8 cellular contexts compared by ENCODE assay signal in the genomic region with DNA sequence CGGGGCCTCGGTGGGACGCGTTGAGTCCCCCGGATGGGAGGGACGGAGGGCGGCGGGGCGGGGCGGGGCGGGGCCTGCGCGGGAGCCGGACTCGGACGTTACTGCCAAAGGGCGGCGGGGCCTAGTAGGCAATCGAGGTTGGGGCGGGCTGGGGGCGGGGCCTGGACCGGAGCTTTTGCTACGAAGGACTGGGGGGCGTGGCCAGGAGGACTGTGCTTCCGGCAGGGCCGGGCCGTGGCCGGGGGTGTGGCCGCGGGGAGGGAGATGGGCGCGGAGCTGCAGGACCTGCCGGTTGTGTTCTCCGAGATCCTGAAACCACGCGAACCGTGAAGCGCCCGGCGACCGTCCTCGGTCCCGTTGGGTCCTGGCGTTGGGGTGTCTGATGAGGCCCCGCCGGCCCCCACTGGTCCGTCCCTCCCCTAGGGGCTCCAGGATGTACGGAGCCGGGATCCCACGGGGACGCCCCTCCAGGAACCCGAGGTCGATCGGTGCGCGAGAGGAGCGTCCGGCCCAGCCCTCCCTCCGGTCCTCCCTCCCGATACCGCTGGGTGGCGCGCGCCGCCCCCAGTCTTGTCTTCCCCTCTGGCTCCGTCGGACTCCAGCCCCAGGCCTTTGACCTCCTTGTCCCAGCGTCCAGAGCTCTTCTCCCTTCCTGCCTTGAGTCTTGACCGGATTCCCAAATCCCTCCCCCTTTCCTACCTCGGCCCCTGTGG. TPM values are rescaled to one million over a fixed set of nuclear protein-coding genes. Genes with fewer than 3 reads are reported as not detected.
DNase-seq lines count a peak whose midpoint lies in the region; ATAC-seq, FAIRE-seq and TF ChIP-seq lines count a peak whose summit lies in the region.

No MANE protein-coding gene starts in this region.

- peak overlapping the region; percentile 76 for H3K4me2 ChIP-seq in endothelial cell of umbilical vein (ENCODE audit: insufficient read depth, low read length)

- TF ChIP-seq CTCF in endothelial cell of umbilical vein (IDR thresholded peaks at IDR 0.05; ENCODE audit: extremely low read depth in 1 of 2, insufficient read depth in 1 of 2, low read depth in 1 of 2, low read length in 2 of 2), result peak; percentile 79 to 80

- dilution Hi-C loops in endothelial cell of umbilical vein (cut with MboI; ENCODE audit: extremely low pct_ligation_motif_present, low sequenced_read_pairs), result no loop called here

- DNase-seq in DMS 273 (lab: John Stamatoyannopoulos, UW; ENCODE audit: unreplicated experiment) (peak; percentile 96), HUDEP-2 (lab: John Stamatoyannopoulos, UW; ENCODE audit: unreplicated experiment in 76 of 76) (peak in 75 of 76 experiments; percentile 70 to 100 (median 97)), NOMO-1 (lab: John Stamatoyannopoulos, UW; ENCODE audit: unreplicated experiment in 2 of 2) (peak; percentile 95 to 97), endothelial cell of umbilical vein (ENCODE audit: low read depth, low spot score) (peak; percentile 96), midbrain (lab: John Stamatoyannopoulos, UW) (peak; percentile 97)
- DNase-seq in activated CD8-positive, alpha-beta memory T cell treated with anti-CD3 and anti-CD28 coated beads for 48 hours (ENCODE audit: low read depth in 2 of 3, low spot score in 2 of 3), result peak; percentile 93 to 95 (median 95)
- DNase-seq in stimulated activated CD8-positive, alpha-beta memory T cell treated with anti-CD3 and anti-CD28 coated beads, Interleukin-4, amount 100 ng/mL, for 1 hour (ENCODE audit: low read depth in 2 of 2, low spot score in 1 of 2), result peak; percentile 90 to 91

- H3K27me3 ChIP-seq in endothelial cell of umbilical vein (ENCODE audit: control insufficient read depth in 2 of 2, insufficient read depth in 2 of 2, low read length in 2 of 2), result no peaks in the 10 kb centered on the region

- POLR2A ChIA-PET in endothelial cell of umbilical vein (lab: Charles Lee), result no interaction called here

- peaks cover 4% of the 10 kb centered on the region for H3K4me1 ChIP-seq in endothelial cell of umbilical vein (ENCODE audit: control insufficient read depth, extremely low read depth, insufficient read depth, low read length)

- no peak for FAIRE-seq in endothelial cell of umbilical vein (lab: Jason Lieb, UNC)

- peak; percentile 75 for TF ChIP-seq POLR2A in endothelial cell of umbilical vein (IDR thresholded peaks at IDR 0.05; ENCODE audit: low read depth, low read length)

- intact Hi-C loops in endothelial cell of umbilical vein (cut with micrococcal nuclease), result loop anchor here (1.0 to 2.0 kb wide), 3 partner anchors 29 to 174 kb away; no protein-coding TSS in a partner anchor

- ATAC-seq in GM21390 (IDR thresholded peaks at IDR 0.05; ENCODE audit: unreplicated experiment), result peak; percentile 61

- no peaks in the 10 kb centered on the region for H4K20me1 ChIP-seq in endothelial cell of umbilical vein (replicated peaks; ENCODE audit: control insufficient read depth, extremely low read depth, insufficient read depth, low read length)

- no peaks in the 10 kb centered on the region for H3K9me1 ChIP-seq in endothelial cell of umbilical vein (replicated peaks; ENCODE audit: control insufficient read depth, extremely low read depth, insufficient read depth, low read length)

- no peaks in the 10 kb centered on the region for H3K36me3 ChIP-seq in endothelial cell of umbilical vein (ENCODE audit: control insufficient read depth in 2 of 2, extremely low read depth in 1 of 2, insufficient read depth in 2 of 2, low read length in 2 of 2)

- peak overlapping the region; percentile 39 to 60 (median 55) for H3K4me3 ChIP-seq in endothelial cell of umbilical vein (replicated peaks in 1 of 3; ENCODE audit: insufficient read depth in 1 of 3, low read depth in 1 of 3, low read length in 3 of 3)

- H3K27ac ChIP-seq in endothelial cell of umbilical vein (ENCODE audit: insufficient read depth, low read depth, low read length), result peak overlapping the region; percentile 58

- BruUV-seq in endothelial cell of umbilical vein (replicated peaks; lab: Mats Ljungman, UMichigan), result TSS peak; percentile 16

- CTCF ChIA-PET in endothelial cell of umbilical vein (lab: Charles Lee), result interaction anchor here (0.9 to 6.6 kb wide), 22 partner anchors 8 to 325 kb away, joined by 3 to 98 read pairs (median 6); a partner anchor contains a TSS

- no peaks in the 10 kb centered on the region for H3K79me2 ChIP-seq in endothelial cell of umbilical vein (ENCODE audit: control insufficient read depth, insufficient read depth, low read length)

- H3K9ac ChIP-seq in endothelial cell of umbilical vein (replicated peaks; ENCODE audit: extremely low read depth, insufficient read depth, low read length), result peak overlapping the region; percentile 68

- H3K9me3 ChIP-seq in endothelial cell of umbilical vein (replicated peaks; ENCODE audit: control insufficient read depth, insufficient read depth, low read length), result no peaks in the 10 kb centered on the region

- peak overlapping the region; percentile 98 for H2AFZ ChIP-seq in endothelial cell of umbilical vein (ENCODE audit: low read depth, low read length)

TF ChIP-seq in endothelial cell of umbilical vein, 7 proteins besides CTCF, POLR2A, EP300 and RAD21:
- TF ChIP-seq GATA2 (IDR thresholded peaks at IDR 0.05; ENCODE audit: insufficient read depth, insufficient read length, low read depth, low read length), result no peak
- peak; percentile 79 for TF ChIP-seq POLR2AphosphoS5 (IDR thresholded peaks at IDR 0.05; ENCODE audit: insufficient read depth, low read depth, low read length)

RNA-seq across cellular contexts. Expression of a gene that starts 0.6 kb away (rescaled TPM):
- 20.4 and 21.0 TPM in 2 replicates for total RNA-seq in endothelial cell of umbilical vein
- polyA plus RNA-seq in endothelial cell of umbilical vein, result 14.1 and 16.3 TPM in 2 replicates
- 6.5 and 8.1 TPM in 2 replicates for polyA plus RNA-seq in endothelial cell of umbilical vein (2011; cell fraction: cytosol; rRNA removed)
- 7.4 and 8.0 TPM in 2 replicates for polyA plus RNA-seq in endothelial cell of umbilical vein (2011; cell fraction: nucleus; rRNA removed)
- polyA plus RNA-seq in endothelial cell of umbilical vein (2012), result 9.9 and 10.3 TPM in 2 replicates
- 1.7 and 3.6 TPM in 2 replicates for polyA minus RNA-seq in endothelial cell of umbilical vein
- 16.2 TPM for polyA minus RNA-seq in endothelial cell of umbilical vein (2011; cell fraction: cytosol; rRNA and poly(A)+ RNA removed)
- polyA minus RNA-seq in endothelial cell of umbilical vein (2011; cell fraction: nucleus; rRNA and poly(A)+ RNA removed), result 1.2 and 3.1 TPM in 2 replicates

RNA-seq across cellular contexts. Expression of a gene that starts 9.2 kb away (rescaled TPM):
- total RNA-seq in endothelial cell of umbilical vein, result not detected in 2 replicates
- polyA plus RNA-seq in endothelial cell of umbilical vein, result not detected in 2 replicates
- not detected in 2 replicates for polyA plus RNA-seq in endothelial cell of umbilical vein (2011; cell fraction: cytosol; rRNA removed)
- polyA plus RNA-seq in endothelial cell of umbilical vein (2011; cell fraction: nucleus; rRNA removed), result not detected in 2 replicates
- polyA plus RNA-seq in endothelial cell of umbilical vein (2012), result not detected in 2 replicates
- not detected in 2 replicates for polyA minus RNA-seq in endothelial cell of umbilical vein
- polyA minus RNA-seq in endothelial cell of umbilical vein (2011; cell fraction: cytosol; rRNA and poly(A)+ RNA removed), result not detected
- not detected in 2 replicates for polyA minus RNA-seq in endothelial cell of umbilical vein (2011; cell fraction: nucleus; rRNA and poly(A)+ RNA removed)

RNA-seq across cellular contexts. Expression of a gene that starts 20.1 kb away (rescaled TPM):
- not detected in 2 replicates for total RNA-seq in endothelial cell of umbilical vein
- polyA plus RNA-seq in endothelial cell of umbilical vein, result not detected in 2 replicates
- polyA plus RNA-seq in endothelial cell of umbilical vein (2011; cell fraction: cytosol; rRNA removed), result not detected in 2 replicates
- polyA plus RNA-seq in endothelial cell of umbilical vein (2011; cell fraction: nucleus; rRNA removed), result not detected in 2 replicates
- not detected in 2 replicates for polyA plus RNA-seq in endothelial cell of umbilical vein (2012)
- polyA minus RNA-seq in endothelial cell of umbilical vein, result not detected in 2 replicates
- polyA minus RNA-seq in endothelial cell of umbilical vein (2011; cell fraction: cytosol; rRNA and poly(A)+ RNA removed), result not detected
- not detected in 2 replicates for polyA minus RNA-seq in endothelial cell of umbilical vein (2011; cell fraction: nucleus; rRNA and poly(A)+ RNA removed)

RNA-seq across cellular contexts. Expression of a gene that starts 23.6 kb away (rescaled TPM):
- total RNA-seq in endothelial cell of umbilical vein, result 179 and 191 TPM in 2 replicates
- polyA plus RNA-seq in endothelial cell of umbilical vein, result 203 and 204 TPM in 2 replicates
- 105 and 135 TPM in 2 replicates for polyA plus RNA-seq in endothelial cell of umbilical vein (2011; cell fraction: cytosol; rRNA removed)
- polyA plus RNA-seq in endothelial cell of umbilical vein (2011; cell fraction: nucleus; rRNA removed), result 410 and 434 TPM in 2 replicates
- polyA plus RNA-seq in endothelial cell of umbilical vein (2012), result 141 and 210 TPM in 2 replicates
- 89.3 and 124 TPM in 2 replicates for polyA minus RNA-seq in endothelial cell of umbilical vein
- polyA minus RNA-seq in endothelial cell of umbilical vein (2011; cell fraction: cytosol; rRNA and poly(A)+ RNA removed), result 162 TPM
- 90.9 and 99.0 TPM in 2 replicates for polyA minus RNA-seq in endothelial cell of umbilical vein (2011; cell fraction: nucleus; rRNA and poly(A)+ RNA removed)

RNA-seq across cellular contexts. Expression of a gene that starts 44.0 kb away (rescaled TPM):
- total RNA-seq in endothelial cell of umbilical vein, result not detected in 2 replicates
- not detected in 2 replicates for polyA plus RNA-seq in endothelial cell of umbilical vein
- polyA plus RNA-seq in endothelial cell of umbilical vein (2011; cell fraction: cytosol; rRNA removed), result not detected in 2 replicates
- polyA plus RNA-seq in endothelial cell of umbilical vein (2011; cell fraction: nucleus; rRNA removed), result not detected in 2 replicates
- polyA plus RNA-seq in endothelial cell of umbilical vein (2012), result not detected in 2 replicates
- not detected in 2 replicates for polyA minus RNA-seq in endothelial cell of umbilical vein
- not detected for polyA minus RNA-seq in endothelial cell of umbilical vein (2011; cell fraction: cytosol; rRNA and poly(A)+ RNA removed)
- not detected in 2 replicates for polyA minus RNA-seq in endothelial cell of umbilical vein (2011; cell fraction: nucleus; rRNA and poly(A)+ RNA removed)

Comparison
In these comparisons a context has a peak if more than half of its experiments do, and no peak if none do; other contexts are left out.
1. Peak in every context shown above with its lines: DNase-seq, ATAC-seq, H3K4me3 ChIP-seq and H3K27ac ChIP-seq.